ENCODE assay signal across 19 cellular contexts in genomic region chr17:828761-829160, GRCh38. TPM values are rescaled to one million over a fixed set of nuclear protein-coding genes. Genes with fewer than 3 reads are reported as not detected.
A peak's percentile ranks its signal among the peaks of the same experiment; 100 is the strongest.
DNase-seq lines count a peak whose midpoint lies in the region; FAIRE-seq and TF ChIP-seq lines count a peak whose summit lies in the region.
"Had no signal": no experiment of that assay in that cellular context is flagged by ENCODE, and none has a peak within 500 bp of the region (broad histone marks: within the 10 kb centered on the region; RNA-seq: fewer than 3 reads in every experiment).

No MANE protein-coding gene starts in this region.

- H3K4me3 ChIP-seq in astrocyte (ENCODE audit: insufficient read depth, low read depth, low read length) (no peak overlapping the region), neuronal stem cell (ENCODE audit: low read length in 2 of 2) (no peak overlapping the region)

- CTCF ChIA-PET in activated CD4-positive, alpha-beta T cell treated with anti-CD3 and anti-CD28 coated beads, Interleukin-2, amount 10 ng/mL, durations not matched to agents 7 days and 5 days (lab: Charles Lee) = no interaction called here

- H3K36me3 Mint-ChIP-seq in astrocyte (ENCODE audit: low read depth, unreplicated experiment) (peaks cover 47% of the 10 kb centered on the region), glutamatergic neuron (ENCODE audit: unreplicated experiment) (peaks cover 9% of the 10 kb centered on the region)
- no peaks in the 10 kb centered on the region for H3K36me3 Mint-ChIP-seq in activated CD4-positive, alpha-beta T cell treated with anti-CD3 and anti-CD28 coated beads, Interleukin-2, amount 10 ng/mL, durations not matched to agents 7 days and 5 days (ENCODE audit: low read depth)

- H3K4me1 Mint-ChIP-seq in astrocyte (ENCODE audit: low read depth, unreplicated experiment) (peaks cover 4% of the 10 kb centered on the region), glutamatergic neuron (ENCODE audit: low read depth, unreplicated experiment) (peaks cover 24% of the 10 kb centered on the region)
- H3K4me1 Mint-ChIP-seq in activated CD4-positive, alpha-beta T cell treated with anti-CD3 and anti-CD28 coated beads, Interleukin-2, amount 10 ng/mL, durations not matched to agents 7 days and 5 days = no peaks in the 10 kb centered on the region

- H3K27me3 ChIP-seq in astrocyte (ENCODE audit: insufficient read depth, low read length) (no peaks in the 10 kb centered on the region), neuronal stem cell (ENCODE audit: control insufficient read depth in 3 of 3, insufficient read depth in 3 of 3, low read depth in 1 of 3, low read length in 3 of 3) (no peaks in the 10 kb centered on the region)

- H3K9me3 ChIP-seq in astrocyte (ENCODE audit: insufficient read depth, low read depth, low read length) (no peaks in the 10 kb centered on the region), neuronal stem cell (replicated peaks in 1 of 2; ENCODE audit: control insufficient read depth in 2 of 2, insufficient read depth in 1 of 2, low read depth in 1 of 2, low read length in 2 of 2) (peaks cover 7 to 26% of the 10 kb centered on the region in 2 donors)

- WGBS in neuronal stem cell (ENCODE audit: extremely low coverage in 2 of 2, insufficient read length in 2 of 2, insufficient replicate concordance in 1 of 2), 2 donors = no CpG with 5 or more reads among the region's 5 CpGs

- H3K18ac ChIP-seq in neuronal stem cell (ENCODE audit: low read length) = no peak overlapping the region

- no peak overlapping the region for H4K8ac ChIP-seq in neuronal stem cell (ENCODE audit: low read depth, low read length)

- H3K36me3 ChIP-seq in astrocyte (ENCODE audit: insufficient read depth, low read length) = no peaks in the 10 kb centered on the region
- H3K36me3 ChIP-seq in neuronal stem cell (replicated peaks in 1 of 2; ENCODE audit: control insufficient read depth in 2 of 2, insufficient read depth in 2 of 2, low read length in 2 of 2) = peaks cover 7 to 36% of the 10 kb centered on the region in 2 donors

- H3K79me1 ChIP-seq in neuronal stem cell (ENCODE audit: low read depth, low read length) = peaks cover 7% of the 10 kb centered on the region

- no peak overlapping the region for H2BK120ac ChIP-seq in neuronal stem cell (ENCODE audit: low read depth, low read length)

- H3K9me3 Mint-ChIP-seq in astrocyte (ENCODE audit: unreplicated experiment) (peaks cover 11% of the 10 kb centered on the region), glutamatergic neuron (ENCODE audit: unreplicated experiment) (peaks cover 23% of the 10 kb centered on the region)
- no peaks in the 10 kb centered on the region for H3K9me3 Mint-ChIP-seq in activated CD4-positive, alpha-beta T cell treated with anti-CD3 and anti-CD28 coated beads, Interleukin-2, amount 10 ng/mL, durations not matched to agents 7 days and 5 days
- H3K9me3 Mint-ChIP-seq: CD4-positive, alpha-beta T cell had no signal

- no peak for FAIRE-seq in astrocyte (lab: Jason Lieb, UNC)
- FAIRE-seq: H54 had no signal

- H3K27ac ChIP-seq in astrocyte (ENCODE audit: low read depth, low read length) = no peak overlapping the region
- no peak overlapping the region for H3K27ac ChIP-seq in neuronal stem cell (replicated peaks; ENCODE audit: low read length)

- TF ChIP-seq CTCF in astrocyte (IDR thresholded peaks at IDR 0.05; ENCODE audit: insufficient read depth, low read depth, low read length) (no peak), glutamatergic neuron (IDR thresholded peaks at IDR 0.05; ENCODE audit: partially characterized antibody, unreplicated experiment) (no peak)

- H3K4me2 ChIP-seq in astrocyte (ENCODE audit: low read length) (no peak overlapping the region), neuronal stem cell (ENCODE audit: insufficient read depth, low read length, poor library complexity, severe bottlenecking) (no peak overlapping the region)

- H3K23ac ChIP-seq in neuronal stem cell (ENCODE audit: low read depth, low read length, poor library complexity) = no peak overlapping the region

- no peak overlapping the region for H2BK12ac ChIP-seq in neuronal stem cell (ENCODE audit: low read length)

- H4K91ac ChIP-seq in neuronal stem cell (ENCODE audit: low read depth, low read length, poor library complexity) = no peak overlapping the region

- H2AK5ac ChIP-seq in neuronal stem cell (ENCODE audit: low read depth, low read length) = no peak overlapping the region

- no peak overlapping the region for H2BK15ac ChIP-seq in neuronal stem cell (ENCODE audit: low read length)

- no peak overlapping the region for H3K4me3 Mint-ChIP-seq in astrocyte (ENCODE audit: unreplicated experiment)
- H3K4me3 Mint-ChIP-seq in glutamatergic neuron (ENCODE audit: unreplicated experiment) = no peak overlapping the region
- H3K4me3 Mint-ChIP-seq in activated CD4-positive, alpha-beta T cell treated with anti-CD3 and anti-CD28 coated beads, Interleukin-2, amount 10 ng/mL, durations not matched to agents 7 days and 5 days = no peak overlapping the region
- H3K4me3 Mint-ChIP-seq: CD4-positive, alpha-beta T cell had no signal

- H3K4ac ChIP-seq in neuronal stem cell (ENCODE audit: low read length) = no peak overlapping the region

- H4K20me1 ChIP-seq in astrocyte (ENCODE audit: insufficient read depth, low read length) = peaks cover 44% of the 10 kb centered on the region

- H3K14ac ChIP-seq in neuronal stem cell (ENCODE audit: low read length) = no peak overlapping the region

- no peak overlapping the region for H2BK5ac ChIP-seq in neuronal stem cell (ENCODE audit: low read length)

- H3K27ac Mint-ChIP-seq in astrocyte (ENCODE audit: unreplicated experiment) = no peak overlapping the region
- H3K27ac Mint-ChIP-seq in glutamatergic neuron (ENCODE audit: unreplicated experiment) = peak overlapping the region; percentile 17
- H3K27ac Mint-ChIP-seq in activated CD4-positive, alpha-beta T cell treated with anti-CD3 and anti-CD28 coated beads, Interleukin-2, amount 10 ng/mL, durations not matched to agents 7 days and 5 days = no peak overlapping the region
- H3K27ac Mint-ChIP-seq: CD4-positive, alpha-beta T cell had no signal

- peaks cover 3% of the 10 kb centered on the region for H3K4me1 ChIP-seq in astrocyte (ENCODE audit: insufficient read depth, low read length)
- H3K4me1 ChIP-seq in neuronal stem cell (ENCODE audit: control insufficient read depth in 2 of 2, insufficient read depth in 1 of 2, low read depth in 1 of 2, low read length in 2 of 2) = no peaks in the 10 kb centered on the region

- POLR2A ChIA-PET in activated CD4-positive, alpha-beta T cell treated with anti-CD3 and anti-CD28 coated beads, Interleukin-2, amount 10 ng/mL, durations not matched to agents 7 days and 5 days (lab: Charles Lee) = no interaction called here

- DNase-seq in AG08395 (ENCODE audit: low spot score) (peak; percentile 60), GM04504 (ENCODE audit: low read depth) (peak; percentile 51), astrocyte (ENCODE audit: low read depth) (peak; percentile 78), glutamatergic neuron (no peak), neuronal stem cell (ENCODE audit: low spot score) (no peak), G401 (ENCODE audit: low spot score) (no peak), COLO668 (lab: John Stamatoyannopoulos, UW; ENCODE audit: unreplicated experiment) (no peak)
- no peak for DNase-seq in activated CD4-positive, alpha-beta T cell treated with anti-CD3 and anti-CD28 coated beads, Interleukin-2, amount 10 ng/mL, durations not matched to agents 7 days and 5 days
- DNase-seq: 8988T; CD4-positive, alpha-beta T cell; DMS79 treated with DMSO at 0.1 percent for 48 hours; KBM-7; NCI-H1092; NCI-H1694; NCI-H345; NCI-H526; RPMI8226; SIG-M5 had no signal

- H3K27me3 Mint-ChIP-seq in astrocyte (ENCODE audit: low read depth, unreplicated experiment) = no peaks in the 10 kb centered on the region
- peaks cover 9% of the 10 kb centered on the region for H3K27me3 Mint-ChIP-seq in glutamatergic neuron (ENCODE audit: unreplicated experiment)
- H3K27me3 Mint-ChIP-seq in activated CD4-positive, alpha-beta T cell treated with anti-CD3 and anti-CD28 coated beads, Interleukin-2, amount 10 ng/mL, durations not matched to agents 7 days and 5 days = no peaks in the 10 kb centered on the region

- H3K9ac ChIP-seq in astrocyte (ENCODE audit: low read length) (no peak overlapping the region), neuronal stem cell (ENCODE audit: low read depth, low read length, poor library complexity) (no peak overlapping the region)

- H2AFZ ChIP-seq in astrocyte (ENCODE audit: low read depth, low read length) (no peak overlapping the region), neuronal stem cell (ENCODE audit: low read length) (no peak overlapping the region)

- in situ Hi-C loops in G401 (cut with HindIII; ENCODE audit: low sequenced_read_pairs) = no loop called here

- H3K79me2 ChIP-seq in astrocyte (ENCODE audit: insufficient read depth, low read length) = peaks cover 40% of the 10 kb centered on the region

RNA-seq across cellular contexts. Expression of gene MRM3, which starts 46.6 kb away (rescaled TPM):
- total RNA-seq in astrocyte (7.7 and 8.3 TPM in 2 replicates), glutamatergic neuron (ENCODE audit: unreplicated experiment) (11.8 TPM)
- polyA plus RNA-seq in neuronal stem cell (2013, experiment 1 of 2) = 11.1 TPM
- polyA plus RNA-seq in neuronal stem cell (2013, experiment 2 of 2) = 11.0 TPM
- 10 to 100 TPM; 16.9 to 19.6 TPM for total RNA-seq in activated CD4-positive, alpha-beta T cell treated with anti-CD3 and anti-CD28 coated beads, Interleukin-2, amount 10 ng/mL, durations not matched to agents 7 days and 5 days
- 54.1 and 71.0 TPM in 2 replicates for total RNA-seq in G401 (2014; rRNA removed; shearing (Covaris generic))

RNA-seq across cellular contexts. Expression of gene GLOD4, which starts 46.7 kb away (rescaled TPM):
- total RNA-seq in astrocyte (48.3 and 61.8 TPM in 2 replicates), glutamatergic neuron (ENCODE audit: unreplicated experiment) (80.1 TPM)
- polyA plus RNA-seq in neuronal stem cell (2013, experiment 1 of 2) = 79.0 TPM
- 78.5 TPM for polyA plus RNA-seq in neuronal stem cell (2013, experiment 2 of 2)
- total RNA-seq in activated CD4-positive, alpha-beta T cell treated with anti-CD3 and anti-CD28 coated beads, Interleukin-2, amount 10 ng/mL, durations not matched to agents 7 days and 5 days = 10 to 100 TPM; 57.6 to 71.6 TPM
- total RNA-seq in G401 (2014; rRNA removed; shearing (Covaris generic)) = 87.4 and 182 TPM in 2 replicates

Comparison
In these comparisons a context has a peak if more than half of its experiments do, and no peak if none do; other contexts are left out.
1. DNase-seq: peak in AG08395 (single experiment), GM04504 (single experiment) and astrocyte (single experiment); none in glutamatergic neuron (single experiment), neuronal stem cell (single experiment), activated CD4-positive, alpha-beta T cell treated with anti-CD3 and anti-CD28 coated beads, Interleukin-2, amount 10 ng/mL, durations not matched to agents 7 days and 5 days (single experiment), G401 (single experiment) and COLO668 (single experiment).